Comparison of ENCODE assay signal across 26 cellular contexts in genomic region chr11:37597776-37598175, GRCh38.
"Had no signal": no experiment of that assay in that cellular context is flagged by ENCODE, and none has a peak within 500 bp of the region (broad histone marks: within the 10 kb centered on the region; RNA-seq: fewer than 3 reads in every experiment).

No MANE protein-coding gene starts in this region.

- H3K9me3 ChIP-seq: lower lobe of right lung, ovary, right atrium auricular region, right lobe of liver, tibial nerve had no signal

- H3K36me3 ChIP-seq: left lung, lower lobe of right lung, ovary, right atrium auricular region, right lobe of liver, tibial nerve, uterus had no signal

- DNase-seq: hypothalamus; immature natural killer cell; kidney; left colon; left lung; lower lobe of right lung; mammary epithelial cell; mesenchymal stem cell; naive B cell; natural killer cell; nephron progenitor cell; ovary; right lobe of liver; stimulated activated CD4-positive, alpha-beta T cell treated with anti-CD3 and anti-CD28 coated beads, Interleukin-1b, Interleukin-23, amount 100 ng/mL, for 48 hours; stimulated activated CD4-positive, alpha-beta T cell treated with anti-CD3 and anti-CD28 coated beads, Interleukin-2, amount 100 ng/mL, for 48 hours; stimulated activated CD4-positive, alpha-beta T cell treated with anti-CD3 and anti-CD28 coated beads, Interleukin-4, amount 100 ng/mL, for 4 hours; stimulated activated CD8-positive, alpha-beta memory T cell treated with anti-CD3 and anti-CD28 coated beads, Interleukin-4, amount 100 ng/mL, for 48 hours; stimulated activated naive CD4-positive, alpha-beta T cell treated with Interleukin-2 at 50 U/mL for 16 hours; stimulated activated naive CD8-positive, alpha-beta T cell treated with anti-CD3 and anti-CD28 coated beads, Interleukin-15, amount 100 ng/mL, for 72 hours; substantia nigra; uterus had no signal

- ATAC-seq: left colon; left lung; lower lobe of right lung; natural killer cell; right lobe of liver; stimulated activated memory B cell treated with anti-CD40 and anti-IgM and Interleukin-4, amounts not matched to agents 10 μg/mL and 1 μg/mL and 100 μg/mL, for 72 hours; stimulated activated naive CD8-positive, alpha-beta T cell treated with anti-CD3 and anti-CD28 coated beads, Interleukin-15, amount 100 ng/mL, for 72 hours had no signal

- FAIRE-seq: islet of Langerhans had no signal

- H3K4me2 ChIP-seq: smooth muscle cell had no signal

- H3K4me1 ChIP-seq: left lung, lower lobe of right lung, right atrium auricular region, right lobe of liver, tibial nerve, uterus had no signal

- H3K4me3 ChIP-seq: left lung, lower lobe of right lung, ovary, right atrium auricular region, right lobe of liver, smooth muscle cell, tibial nerve, uterus had no signal

- H3K27me3 ChIP-seq: left lung, ovary, right atrium auricular region, right lobe of liver, tibial nerve, uterus had no signal

- H3K27ac ChIP-seq: left lung, lower lobe of right lung, ovary, right atrium auricular region, right lobe of liver, tibial nerve, uterus had no signal
